1 cellular context compared by ENCODE assay signal in the genomic region with DNA sequence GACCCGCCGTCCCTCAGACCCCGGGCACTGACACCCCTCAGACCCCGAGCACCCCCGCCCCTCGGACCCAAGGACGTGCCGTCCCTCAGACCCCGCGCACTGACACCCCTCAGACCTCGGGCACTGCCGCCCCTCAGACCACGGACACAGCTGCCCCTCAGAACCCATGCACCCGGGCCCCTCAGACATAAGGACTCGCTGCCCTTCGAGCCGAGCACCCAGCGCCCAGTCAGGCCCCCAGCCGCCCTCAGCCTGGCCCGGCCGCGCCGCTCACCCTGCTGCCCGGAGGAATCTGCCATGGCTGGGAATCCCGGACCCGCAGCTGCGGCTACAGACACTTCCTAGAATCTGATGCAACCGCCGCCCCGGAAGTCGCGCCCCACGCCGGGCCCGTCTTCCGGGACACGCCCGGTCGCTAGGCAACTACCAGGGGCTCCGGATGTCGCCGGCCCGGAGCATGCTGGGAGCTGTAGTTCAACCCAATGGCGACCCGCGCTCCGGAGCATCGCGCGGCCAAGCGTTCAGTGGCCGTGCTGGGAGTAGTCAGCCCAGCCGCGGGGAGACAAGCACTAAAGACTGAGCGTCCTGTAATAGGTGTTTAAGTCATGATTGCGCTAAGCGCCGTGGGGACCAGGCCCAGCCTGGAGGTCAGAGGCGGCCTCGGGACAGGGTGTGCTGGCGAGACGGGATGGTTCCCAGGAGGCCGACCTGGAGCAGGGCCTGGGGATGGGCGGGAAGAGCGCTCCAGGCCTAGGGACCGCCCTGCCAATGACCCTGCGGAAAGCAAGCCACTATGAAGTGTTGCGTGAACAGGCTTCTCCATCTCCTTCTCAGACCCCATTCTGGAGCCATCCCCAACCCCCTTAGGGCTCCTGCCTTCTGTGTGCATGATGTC.
TF ChIP-seq lines count a peak whose summit lies in the region.

CARS1 (minus strand) TSS at position 355 of the 895 bp plus-strand sequence; CDS start at position 299, 56 bp downstream.

TF ChIP-seq in GM23338, 12 proteins besides CTCF, POLR2A, EP300 and RAD21:
- TF ChIP-seq ETS1 (IDR thresholded peaks at IDR 0.05) (peak; percentile 98), ZNF331 (CRISPR knock-in tag; IDR thresholded peaks at IDR 0.05; ENCODE audit: low read depth) (no peak), ZNF114 (CRISPR knock-in tag; IDR thresholded peaks at IDR 0.05) (no peak), REST (IDR thresholded peaks at IDR 0.05; ENCODE audit: unreplicated experiment) (peak; percentile 4), EZH2 (IDR thresholded peaks at IDR 0.05; ENCODE audit: low read depth, unreplicated experiment) (no peak), NANOG (IDR thresholded peaks at IDR 0.05; ENCODE audit: borderline replicate concordance) (no peak), EZH2phosphoT487 (IDR thresholded peaks at IDR 0.05; ENCODE audit: unreplicated experiment) (no peak), POLR2AphosphoS5 (IDR thresholded peaks at IDR 0.05; ENCODE audit: low read depth) (peak; percentile 80), ZNF462 (CRISPR knock-in tag; IDR thresholded peaks at IDR 0.05) (no peak), STAT1 (IDR thresholded peaks at IDR 0.05; ENCODE audit: unreplicated experiment) (no peak), CREB1 (CRISPR knock-in tag; IDR thresholded peaks at IDR 0.05; ENCODE audit: low read depth) (peak; percentile 62), JUNB (IDR thresholded peaks at IDR 0.05; ENCODE audit: unreplicated experiment) (no peak)
